ENCODE assay signal across 25 cellular contexts in the genomic region with DNA sequence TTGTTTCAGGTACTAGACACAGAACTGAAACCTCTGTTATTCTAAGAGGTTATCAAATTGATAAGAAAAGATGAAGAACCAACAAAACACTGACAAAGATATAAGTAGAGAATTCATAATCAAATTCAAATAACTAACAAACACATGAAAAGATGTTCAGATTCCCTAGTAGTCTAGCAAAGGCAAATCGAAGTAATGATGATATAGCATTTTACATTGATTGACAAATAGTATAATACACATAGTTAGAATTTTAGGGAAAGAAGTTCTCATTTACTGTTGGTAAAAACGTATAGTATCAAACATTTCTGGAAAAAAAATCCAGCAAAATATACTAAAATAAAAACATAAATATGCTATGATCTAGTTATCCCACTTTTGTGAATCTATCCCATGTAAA. TPM values are rescaled to one million over a fixed set of nuclear protein-coding genes. Genes with fewer than 3 reads are reported as not detected.
DNase-seq lines count a peak whose midpoint lies in the region; ATAC-seq, FAIRE-seq and TF ChIP-seq lines count a peak whose summit lies in the region.
"Had no signal": no experiment of that assay in that cellular context is flagged by ENCODE, and none has a peak within 500 bp of the region (broad histone marks: within the 10 kb centered on the region; RNA-seq: fewer than 3 reads in every experiment).

No MANE protein-coding gene starts in this region.

- no peaks in the 10 kb centered on the region for H3K27me3 ChIP-seq in K562 (ENCODE audit: control insufficient read depth in 2 of 2, insufficient read depth in 2 of 2, low read length in 2 of 2)
- H3K27me3 ChIP-seq: BE2C, BLaER1 had no signal

- no peaks in the 10 kb centered on the region for H3K9me1 ChIP-seq in K562 (ENCODE audit: control insufficient read depth, insufficient read depth, low read length)

- no peak overlapping the region for H2AFZ ChIP-seq in K562 (ENCODE audit: low read depth, low read length)

- POLR2A ChIA-PET in A549 (lab: Yijun Ruan, JAX) = no interaction called here
- POLR2A ChIA-PET in K562 (lab: Yijun Ruan, JAX) = no interaction called here

- H3K4me3 Mint-ChIP-seq in activated T-cell treated with anti-CD3 and anti-CD28 coated beads, Interleukin-2, amount 50 U/mL, for 72 hours = no peak overlapping the region
- H3K4me3 Mint-ChIP-seq in activated T-cell treated with anti-CD3 and anti-CD28 coated beads, Interleukin-2, amount 50 U/mL, for 24 hours = no peak overlapping the region
- H3K4me3 Mint-ChIP-seq: CD14-positive monocyte; CD4-positive, alpha-beta memory T cell; CD4-positive, CD25-positive, alpha-beta regulatory T cell; CD8-positive, alpha-beta memory T cell had no signal

- H3K4me2 ChIP-seq in A549 (no peak overlapping the region), K562 (ENCODE audit: insufficient read depth, low read length) (no peak overlapping the region)
- H3K4me2 ChIP-seq: BLaER1 had no signal

- ATAC-seq in activated T-cell treated with anti-CD3 and anti-CD28 coated beads, Interleukin-2, amount 50 U/mL, for 72 hours (replicated peaks in 1 of 2) = no peak
- no peak for ATAC-seq in A549
- ATAC-seq in K562 = no peak
- ATAC-seq: GM12878 had no signal

- no peak overlapping the region for H3K9ac ChIP-seq in K562 (ENCODE audit: insufficient read depth in 1 of 2, low read depth in 2 of 2, low read length in 2 of 2)
- H3K9ac ChIP-seq: BLaER1 had no signal

- H3K9me3 Mint-ChIP-seq in activated T-cell treated with anti-CD3 and anti-CD28 coated beads, Interleukin-2, amount 50 U/mL, for 72 hours = peaks cover 0 to 1% of the 10 kb centered on the region in 2 donors
- H3K9me3 Mint-ChIP-seq in activated T-cell treated with anti-CD3 and anti-CD28 coated beads, Interleukin-2, amount 50 U/mL, for 24 hours = no peaks in the 10 kb centered on the region

- H3K27ac ChIP-seq in A549 = no peak overlapping the region
- H3K27ac ChIP-seq in K562 (ENCODE audit: extremely low read depth, low read depth, low read length) = no peak overlapping the region
- H3K27ac ChIP-seq: 22Rv1, BLaER1 had no signal

- no peaks in the 10 kb centered on the region for H3K27me3 Mint-ChIP-seq in activated T-cell treated with anti-CD3 and anti-CD28 coated beads, Interleukin-2, amount 50 U/mL, for 72 hours (ENCODE audit: low read depth)
- H3K27me3 Mint-ChIP-seq in activated T-cell treated with anti-CD3 and anti-CD28 coated beads, Interleukin-2, amount 50 U/mL, for 24 hours = peaks cover 7% of the 10 kb centered on the region
- H3K27me3 Mint-ChIP-seq: CD4-positive, CD25-positive, alpha-beta regulatory T cell had no signal

- H3K4me3 ChIP-seq in A549 (no peak overlapping the region), K562 (no peak overlapping the region)
- H3K4me3 ChIP-seq: BLaER1, GM12878 had no signal

- TF ChIP-seq RAD21 in A549 (conservative IDR thresholded peaks at IDR 0.05 in 1 of 2, IDR thresholded peaks at IDR 0.05 in 1 of 2) (no peak), K562 (CRISPR knock-in tag; conservative IDR thresholded peaks at IDR 0.05 in 1 of 2, IDR thresholded peaks at IDR 0.05 in 1 of 2) (no peak)

- H3K9me3 ChIP-seq in A549 (no peaks in the 10 kb centered on the region), K562 (replicated peaks; ENCODE audit: control insufficient read depth, insufficient read depth, low read depth, low read length) (0 out of 2 replicates have a peak, but pooled peaks cover 2% of the 10 kb centered on the region)
- H3K9me3 ChIP-seq: BE2C, BLaER1 had no signal

- DNase-seq in activated T-cell treated with anti-CD3 and anti-CD28 coated beads, Interleukin-2, amount 50 U/mL, for 72 hours = no peak
- no peak for DNase-seq in activated T-cell treated with anti-CD3 and anti-CD28 coated beads, Interleukin-2, amount 50 U/mL, for 24 hours
- no peak for DNase-seq in A549 (ENCODE audit: low read depth in 1 of 2, low spot score in 1 of 2)
- no peak for DNase-seq in K562 (ENCODE audit: extremely low read depth in 1 of 4, low spot score in 3 of 4)
- no peak for DNase-seq in stimulated activated CD8-positive, alpha-beta memory T cell treated with anti-CD3 and anti-CD28 coated beads, Interleukin-4, amount 100 ng/mL, for 48 hours
- DNase-seq: ACHN; BE2C; C1 segment of cervical spinal cord; CD4-positive, alpha-beta memory T cell; CD4-positive, CD25-positive, alpha-beta regulatory T cell; CD8-positive, alpha-beta memory T cell; COR-L47; DMS 273 treated with DMSO at 0.1 percent for 48 hours; DMS153; DMS53; DMS79; DND-41; EL; GDM1 had no signal

- intact Hi-C loops in K562 (cut with micrococcal nuclease) = no loop called here

- no peak for FAIRE-seq in A549 (lab: Jason Lieb, UNC)
- no peak for FAIRE-seq in K562 (lab: Jason Lieb, UNC)
- FAIRE-seq: GM12878, GM12892 had no signal

- in situ Hi-C loops in K562 (cut with MboI) = no loop called here

- no peaks in the 10 kb centered on the region for H3K36me3 Mint-ChIP-seq in activated T-cell treated with anti-CD3 and anti-CD28 coated beads, Interleukin-2, amount 50 U/mL, for 72 hours (ENCODE audit: insufficient read depth in 2 of 2)
- no peaks in the 10 kb centered on the region for H3K36me3 Mint-ChIP-seq in activated T-cell treated with anti-CD3 and anti-CD28 coated beads, Interleukin-2, amount 50 U/mL, for 24 hours (ENCODE audit: low read depth)
- H3K36me3 Mint-ChIP-seq: CD14-positive monocyte; CD4-positive, alpha-beta memory T cell; CD4-positive, CD25-positive, alpha-beta regulatory T cell; CD8-positive, alpha-beta memory T cell had no signal

- no peaks in the 10 kb centered on the region for H3K36me3 ChIP-seq in K562 (ENCODE audit: control insufficient read depth, insufficient read depth, low read length)
- H3K36me3 ChIP-seq: BE2C, BLaER1 had no signal

- 19% methylated on average over 2 of the region's 2 CpGs for WGBS in A549 (ENCODE audit: missing lambda C conversion rate)
- WGBS in K562 (ENCODE audit: insufficient coverage, low coverage, missing lambda C conversion rate) = 4% methylated on average over 2 of the region's 2 CpGs

- no peak for TF ChIP-seq CTCF in A549 (IDR thresholded peaks at IDR 0.05)
- no peak for TF ChIP-seq CTCF in K562 (IDR thresholded peaks at IDR 0.05 in 2 of 3, conservative IDR thresholded peaks at IDR 0.05 in 1 of 3; ENCODE audit: insufficient read depth in 2 of 3, low read depth in 1 of 3, low read length in 3 of 3)

- CTCF ChIA-PET in A549 (lab: Yijun Ruan, JAX) (no interaction called here), K562 (lab: Yijun Ruan, JAX; ENCODE audit: low intra/inter-chr PET ratio) (no interaction called here)

- H3K4me1 Mint-ChIP-seq in activated T-cell treated with anti-CD3 and anti-CD28 coated beads, Interleukin-2, amount 50 U/mL, for 72 hours (ENCODE audit: low read depth) = no peaks in the 10 kb centered on the region
- no peaks in the 10 kb centered on the region for H3K4me1 Mint-ChIP-seq in activated T-cell treated with anti-CD3 and anti-CD28 coated beads, Interleukin-2, amount 50 U/mL, for 24 hours (ENCODE audit: low read depth)
- H3K4me1 Mint-ChIP-seq: CD14-positive monocyte; CD4-positive, alpha-beta memory T cell; CD4-positive, CD25-positive, alpha-beta regulatory T cell; CD8-positive, alpha-beta memory T cell had no signal

- H3K4me1 ChIP-seq in A549 = no peaks in the 10 kb centered on the region
- no peaks in the 10 kb centered on the region for H3K4me1 ChIP-seq in K562 (replicated peaks in 1 of 2; ENCODE audit: control insufficient read depth in 2 of 2, insufficient read depth in 2 of 2, low read length in 2 of 2)
- H3K4me1 ChIP-seq: BE2C, BLaER1 had no signal

- no peaks in the 10 kb centered on the region for H3K79me2 ChIP-seq in K562 (ENCODE audit: control insufficient read depth, insufficient read depth, low read length)

- no peaks in the 10 kb centered on the region for H4K20me1 ChIP-seq in K562 (replicated peaks; ENCODE audit: control insufficient read depth, insufficient read depth, low read length)
- H4K20me1 ChIP-seq: BLaER1 had no signal

- no TSS peak for BruUV-seq in K562 (replicated peaks; lab: Mats Ljungman, UMichigan)

- peak overlapping the region; percentile 79 for H3K27ac Mint-ChIP-seq in activated T-cell treated with anti-CD3 and anti-CD28 coated beads, Interleukin-2, amount 50 U/mL, for 72 hours
- no peak overlapping the region for H3K27ac Mint-ChIP-seq in activated T-cell treated with anti-CD3 and anti-CD28 coated beads, Interleukin-2, amount 50 U/mL, for 24 hours
- H3K27ac Mint-ChIP-seq: CD14-positive monocyte; CD4-positive, alpha-beta memory T cell; CD4-positive, CD25-positive, alpha-beta regulatory T cell; CD8-positive, alpha-beta memory T cell had no signal

- no peak for TF ChIP-seq POLR2A in A549 (IDR thresholded peaks at IDR 0.05; ENCODE audit: low read length)
- no peak for TF ChIP-seq POLR2A in K562 (conservative IDR thresholded peaks at IDR 0.05)

- TF ChIP-seq EP300 in A549 (IDR thresholded peaks at IDR 0.05) (no peak), K562 (IDR thresholded peaks at IDR 0.05; ENCODE audit: low read length) (no peak)

TF ChIP-seq in K562, 482 proteins besides CTCF, POLR2A, EP300 and RAD21 (continues in another document):
- TF ChIP-seq ZNF174 (CRISPR knock-in tag; IDR thresholded peaks at IDR 0.05) (no peak), ZNF316 (IDR thresholded peaks at IDR 0.05) (peak; percentile 62)

RNA-seq across cellular contexts. Expression of a gene that starts 50.6 kb away (rescaled TPM):
- under 1 TPM in 1 of 2 donors, not detected in 1; 0.02 TPM for total RNA-seq in activated T-cell treated with anti-CD3 and anti-CD28 coated beads, Interleukin-2, amount 50 U/mL, for 72 hours
- polyA plus RNA-seq in A549 (2011; rRNA removed) = 1.5 and 1.7 TPM in 2 replicates
- polyA plus RNA-seq in A549 (2012; cell fraction: cytosol; rRNA removed) = 0.09 and 0.22 TPM in 2 replicates
- polyA plus RNA-seq in A549 (2012; cell fraction: nucleus; rRNA removed) = 0.18 and 0.32 TPM in 2 replicates
- polyA plus RNA-seq in A549 (2017; fragmentation: RNase III; extraction: RNeasy Plus Mini Kit Qiagen cat#74134 plus additional on column Dnase treatment) = 0.43 to 0.51 TPM (median 0.49 TPM) in 3 replicates
- polyA minus RNA-seq in A549 (2011; rRNA and poly(A)+ RNA removed) = 2.2 and 2.5 TPM in 2 replicates
- 0.63 and 1.0 TPM in 2 replicates for total RNA-seq in K562 (2011; cell fraction: chromatin; rRNA removed; ENCODE audit: low replicate concordance)
- total RNA-seq in K562 (2011; cell fraction: nucleolus; rRNA removed) = 0.26 and 0.33 TPM in 2 replicates
- 0.44 and 0.46 TPM in 2 replicates for total RNA-seq in K562 (2011; cell fraction: nucleoplasm; rRNA removed)
- total RNA-seq in K562 (2014; rRNA removed) = 0.05 and 0.12 TPM in 2 replicates
- 0.18 and 0.32 TPM in 2 replicates for total RNA-seq in K562 (2014; rRNA removed; fragmentation: Illumina TruSeq; extraction: Trizol)
- total RNA-seq in K562 (2015; rRNA removed; fragmentation: Illumina TruSeq; extraction: Trizol) = 0.25 and 0.30 TPM in 2 replicates
- 0.31 and 0.36 TPM in 2 replicates for total RNA-seq in K562 (2021)
- polyA plus RNA-seq in K562 (2011; rRNA removed) = 0.40 and 0.45 TPM in 2 replicates
- 0.04 and 0.10 TPM in 2 replicates for polyA plus RNA-seq in K562 (2011; cell fraction: cytosol; rRNA removed)
- 0.36 and 0.38 TPM in 2 replicates for polyA plus RNA-seq in K562 (2011; cell fraction: nucleus; rRNA removed)
- 0.11 and 0.20 TPM in 2 replicates for polyA plus RNA-seq in K562 (2012)
- 0.25 and 0.42 TPM in 2 replicates for polyA plus RNA-seq in K562 (2014; fragmentation: Illumina TruSeq; extraction: Trizol)
- under 1 TPM; 0.03 to 0.14 TPM for polyA plus RNA-seq in K562 (2014; fragmentation: Nextera tagmentation; extraction: Ambion mirVana)
- 0.15 and 0.16 TPM in 2 replicates for polyA plus RNA-seq in K562 (2014; rRNA removed)
- 0.51 and 1.1 TPM in 2 replicates for polyA minus RNA-seq in K562 (2011; rRNA and poly(A)+ RNA removed)
- not detected in 2 replicates for polyA minus RNA-seq in K562 (2011; cell fraction: cytosol; rRNA and poly(A)+ RNA removed)
- polyA minus RNA-seq in K562 (2011; cell fraction: nucleus; rRNA and poly(A)+ RNA removed) = 0.33 and 0.40 TPM in 2 replicates
- total RNA-seq: CD4-positive, alpha-beta memory T cell; CD4-positive, CD25-positive, alpha-beta regulatory T cell; CD8-positive, alpha-beta memory T cell; G401 had no signal
- polyA plus RNA-seq: CD14-positive monocyte; CD4-positive, alpha-beta memory T cell; CD4-positive, CD25-positive, alpha-beta regulatory T cell; CD8-positive, alpha-beta memory T cell had no signal
